In the genomic region with DNA sequence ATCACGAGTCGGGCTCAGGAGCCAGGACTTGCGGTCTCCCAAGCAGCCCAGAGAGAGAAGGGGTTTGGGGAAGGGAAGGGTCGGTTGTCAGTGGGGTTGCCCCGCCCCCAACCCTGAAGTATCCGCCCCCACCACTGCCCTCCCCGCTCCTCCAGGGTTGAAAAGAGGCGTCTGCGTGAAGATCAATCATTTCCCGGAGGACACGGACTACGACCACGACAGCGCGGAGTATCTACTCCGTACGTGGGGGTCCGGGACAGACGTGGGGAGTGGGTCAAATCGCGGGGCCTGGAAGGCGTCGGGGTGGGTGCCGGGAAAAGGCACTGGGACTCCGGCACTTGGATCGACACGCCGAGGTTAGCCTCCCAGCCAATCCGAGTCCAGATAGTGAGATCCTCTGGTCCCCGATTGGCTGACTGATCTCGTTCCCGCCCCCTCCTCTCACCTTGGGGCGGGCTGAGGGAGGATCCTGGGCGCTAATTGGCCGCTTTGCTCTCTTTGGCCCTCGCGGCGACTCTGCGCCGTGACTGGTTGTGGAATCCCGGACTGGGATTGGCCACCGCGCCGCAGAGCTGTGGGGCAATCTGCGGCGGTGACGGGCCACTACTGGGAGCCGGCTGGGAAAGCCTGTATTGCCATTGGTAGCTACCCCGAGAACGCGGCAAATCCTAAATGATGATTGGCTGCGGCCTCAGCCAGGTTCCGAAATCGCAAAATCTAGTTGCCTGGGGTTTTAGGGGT, we compare ENCODE assay signal across 8 cellular contexts. TPM values are rescaled to one million over a fixed set of nuclear protein-coding genes. Genes with fewer than 3 reads are reported as not detected.
A peak's percentile ranks its signal among the peaks of the same experiment; 100 is the strongest.
DNase-seq lines count a peak whose midpoint lies in the region; ATAC-seq and TF ChIP-seq lines count a peak whose summit lies in the region.

No MANE protein-coding gene starts in this region.

- ATAC-seq in GM21786 (IDR thresholded peaks at IDR 0.05; ENCODE audit: unreplicated experiment) (no peak), GM19452 (IDR thresholded peaks at IDR 0.05; ENCODE audit: unreplicated experiment) (no peak), GM21367 (IDR thresholded peaks at IDR 0.05; ENCODE audit: unreplicated experiment) (no peak)

- peaks cover 16% of the 10 kb centered on the region for H3K9me3 Mint-ChIP-seq in nephron progenitor cell

- H3K4me3 ChIP-seq in HUES48 (ENCODE audit: low read depth, low read length) (peak overlapping the region; percentile 75), fibroblast of villous mesenchyme (ENCODE audit: low read depth, low read length) (peak overlapping the region; percentile 73)

- peaks cover 60% of the 10 kb centered on the region for H3K27me3 Mint-ChIP-seq in nephron progenitor cell (ENCODE audit: low read depth, poor library complexity)

- peak overlapping the region; percentile 71 for H3K27ac ChIP-seq in HUES48 (ENCODE audit: low read depth, low read length)

- H3K4me1 ChIP-seq in HUES48 (ENCODE audit: control insufficient read depth, insufficient read depth, low read length) = peaks cover 6% of the 10 kb centered on the region

- no peaks in the 10 kb centered on the region for H3K9me3 ChIP-seq in HUES48 (ENCODE audit: control insufficient read depth, insufficient read depth, low read length)

- H3K4me1 Mint-ChIP-seq in nephron progenitor cell = peaks cover 29% of the 10 kb centered on the region

- no peak overlapping the region for H3K27ac Mint-ChIP-seq in nephron progenitor cell

- peaks cover 10% of the 10 kb centered on the region for H3K27me3 ChIP-seq in HUES48 (ENCODE audit: control insufficient read depth, insufficient read depth, low read length)

- TF ChIP-seq CTCF in fibroblast of villous mesenchyme (IDR thresholded peaks at IDR 0.05; ENCODE audit: insufficient read depth, low read depth, low read length) = no peak
- TF ChIP-seq CTCF in nephron progenitor cell (IDR thresholded peaks at IDR 0.05) = no peak

- H3K4me3 Mint-ChIP-seq in nephron progenitor cell = peak overlapping the region; percentile 85

- H3K36me3 Mint-ChIP-seq in nephron progenitor cell (ENCODE audit: low read depth) = no peaks in the 10 kb centered on the region

- H3K36me3 ChIP-seq in HUES48 (ENCODE audit: control insufficient read depth, insufficient read depth, low read length) = no peaks in the 10 kb centered on the region

- DNase-seq in activated T-cell treated with anti-CD3 and anti-CD28 coated beads, Interleukin-2, amount 50 U/mL, for 1 hour = peak; percentile 34
- DNase-seq in fibroblast of villous mesenchyme (ENCODE audit: low read depth) (peak; percentile 95), nephron progenitor cell (peak; percentile 88), HCEC 1CT (no peak)

- H3K9ac ChIP-seq in HUES48 (ENCODE audit: low read depth, low read length) = no peak overlapping the region

RNA-seq across cellular contexts. Expression of a gene that starts 13.3 kb away (rescaled TPM):
- total RNA-seq in fibroblast of villous mesenchyme = under 0.01 and 1.3 TPM in 2 replicates

RNA-seq across cellular contexts. Expression of a gene that starts 15.4 kb away (rescaled TPM):
- under 0.01 TPM in 1 of 2 replicates, not detected in the other for total RNA-seq in fibroblast of villous mesenchyme
